ENCODE assay signal across 2 cellular contexts in genomic region chr2:68762665-68763064, GRCh38.
TF ChIP-seq lines count a peak whose summit lies in the region.

No MANE protein-coding gene starts in this region.

TF ChIP-seq in liver, 16 proteins besides CTCF, POLR2A, EP300 and RAD21 (continued from another document):
- TF ChIP-seq MAX (IDR thresholded peaks at IDR 0.05): no peak

TF ChIP-seq in HepG2, 621 proteins besides CTCF, POLR2A, EP300 and RAD21:
- TF ChIP-seq NR0B2 (CRISPR knock-in tag; IDR thresholded peaks at IDR 0.05): no peak
- no peak for TF ChIP-seq NONO (IDR thresholded peaks at IDR 0.05)
- no peak for TF ChIP-seq NONO (CRISPR knock-in tag; conservative IDR thresholded peaks at IDR 0.05)
- TF ChIP-seq MAFG (CRISPR knock-in tag; IDR thresholded peaks at IDR 0.05): no peak
- no peak for TF ChIP-seq ZNF10 (CRISPR knock-in tag; IDR thresholded peaks at IDR 0.05; ENCODE audit: borderline replicate concordance, low read depth)
